Comparison of ENCODE assay signal across 20 cellular contexts in genomic region chr12:121934318-121934682, GRCh38.
"Had no signal": no experiment of that assay in that cellular context is flagged by ENCODE, and none has a peak within 500 bp of the region (broad histone marks: within the 10 kb centered on the region; RNA-seq: fewer than 3 reads in every experiment).

No MANE protein-coding gene starts in this region.

- H3K27ac Mint-ChIP-seq: activated CD4-positive, alpha-beta memory T cell treated with anti-CD3 and anti-CD28 coated beads, Interleukin-2, amount 10 ng/mL, durations not matched to agents 7 days and 5 days; activated CD4-positive, alpha-beta T cell treated with anti-CD3 and anti-CD28 coated beads for 36 hours; activated CD8-positive, alpha-beta memory T cell treated with anti-CD3 and anti-CD28 coated beads, Interleukin-2, amount 10 ng/mL, durations not matched to agents 7 days and 5 days; activated naive CD8-positive, alpha-beta T cell treated with anti-CD3 and anti-CD28 coated beads, Interleukin-2, amount 10 ng/mL, durations not matched to agents 7 days and 5 days; effector memory CD8-positive, alpha-beta T cell; stimulated activated naive CD8-positive, alpha-beta T cell treated with anti-CD3 and anti-CD28 coated beads, Interleukin-15, amount 100 ng/mL, for 72 hours; T-helper 2 cell treated with Interferon-gamma antibody and Interleukin-4, amounts not matched to agents 5 μg/mL and 100 μg/mL, for 36 hours; type B pancreatic cell; WTC11 had no signal

- H3K9me3 ChIP-seq: body of pancreas, lower lobe of right lung, suprapubic skin had no signal

- H3K36me3 Mint-ChIP-seq: activated CD8-positive, alpha-beta memory T cell treated with anti-CD3 and anti-CD28 coated beads, Interleukin-2, amount 10 ng/mL, durations not matched to agents 7 days and 5 days had no signal

- FAIRE-seq: TTC549 had no signal

- H3K27me3 Mint-ChIP-seq: activated CD4-positive, alpha-beta memory T cell treated with anti-CD3 and anti-CD28 coated beads, Interleukin-2, amount 10 ng/mL, durations not matched to agents 7 days and 5 days; activated CD4-positive, alpha-beta T cell treated with anti-CD3 and anti-CD28 coated beads for 36 hours; activated CD8-positive, alpha-beta memory T cell treated with anti-CD3 and anti-CD28 coated beads, Interleukin-2, amount 10 ng/mL, durations not matched to agents 7 days and 5 days; activated naive CD8-positive, alpha-beta T cell treated with anti-CD3 and anti-CD28 coated beads, Interleukin-2, amount 10 ng/mL, durations not matched to agents 7 days and 5 days; stimulated activated naive CD8-positive, alpha-beta T cell treated with anti-CD3 and anti-CD28 coated beads, Interleukin-15, amount 100 ng/mL, for 72 hours; type B pancreatic cell had no signal

- H3K4me1 ChIP-seq: body of pancreas, lower lobe of right lung, suprapubic skin had no signal

- DNase-seq: activated CD4-positive, alpha-beta memory T cell treated with anti-CD3 and anti-CD28 coated beads, Interleukin-2, amount 10 ng/mL, durations not matched to agents 7 days and 5 days; activated CD4-positive, alpha-beta T cell treated with anti-CD3 and anti-CD28 coated beads for 36 hours; activated CD8-positive, alpha-beta memory T cell treated with anti-CD3 and anti-CD28 coated beads, Interleukin-2, amount 10 ng/mL, durations not matched to agents 7 days and 5 days; activated naive CD8-positive, alpha-beta T cell treated with anti-CD3 and anti-CD28 coated beads, Interleukin-2, amount 10 ng/mL, durations not matched to agents 7 days and 5 days; amygdala; body of pancreas; dermis blood vessel endothelial cell; effector memory CD8-positive, alpha-beta T cell; glutamatergic neuron; hippocampal formation; nephron progenitor cell; stimulated activated CD4-positive, alpha-beta T cell treated with anti-CD3 and anti-CD28 coated beads, Interleukin-15, amount 100 ng/mL, for 24 hours; stimulated activated CD4-positive, alpha-beta T cell treated with anti-CD3 and anti-CD28 coated beads, Interleukin-4, amount 100 ng/mL, for 1 hour; stimulated activated naive CD8-positive, alpha-beta T cell treated with anti-CD3 and anti-CD28 coated beads, Interleukin-15, amount 100 ng/mL, for 72 hours had no signal

- H3K4me3 ChIP-seq: body of pancreas, lower lobe of right lung, suprapubic skin had no signal

- ATAC-seq: activated CD4-positive, alpha-beta T cell treated with anti-CD3 and anti-CD28 coated beads for 36 hours; activated CD8-positive, alpha-beta memory T cell treated with anti-CD3 and anti-CD28 coated beads, Interleukin-2, amount 10 ng/mL, durations not matched to agents 7 days and 5 days; body of pancreas; effector memory CD8-positive, alpha-beta T cell; stimulated activated naive CD8-positive, alpha-beta T cell treated with anti-CD3 and anti-CD28 coated beads, Interleukin-15, amount 100 ng/mL, for 72 hours had no signal

- H3K27ac ChIP-seq: body of pancreas, lower lobe of right lung, suprapubic skin had no signal

- H3K27me3 ChIP-seq: body of pancreas, suprapubic skin had no signal

- H3K36me3 ChIP-seq: lower lobe of right lung had no signal

- H3K9me3 Mint-ChIP-seq: activated CD4-positive, alpha-beta memory T cell treated with anti-CD3 and anti-CD28 coated beads, Interleukin-2, amount 10 ng/mL, durations not matched to agents 7 days and 5 days; activated naive CD8-positive, alpha-beta T cell treated with anti-CD3 and anti-CD28 coated beads, Interleukin-2, amount 10 ng/mL, durations not matched to agents 7 days and 5 days; effector memory CD8-positive, alpha-beta T cell; T-helper 2 cell treated with Interferon-gamma antibody and Interleukin-4, amounts not matched to agents 5 μg/mL and 100 μg/mL, for 36 hours; type B pancreatic cell had no signal

- H3K4me3 Mint-ChIP-seq: activated CD4-positive, alpha-beta memory T cell treated with anti-CD3 and anti-CD28 coated beads, Interleukin-2, amount 10 ng/mL, durations not matched to agents 7 days and 5 days; activated CD4-positive, alpha-beta T cell treated with anti-CD3 and anti-CD28 coated beads for 36 hours; activated CD8-positive, alpha-beta memory T cell treated with anti-CD3 and anti-CD28 coated beads, Interleukin-2, amount 10 ng/mL, durations not matched to agents 7 days and 5 days; activated naive CD8-positive, alpha-beta T cell treated with anti-CD3 and anti-CD28 coated beads, Interleukin-2, amount 10 ng/mL, durations not matched to agents 7 days and 5 days; effector memory CD8-positive, alpha-beta T cell; nephron progenitor cell; stimulated activated naive CD8-positive, alpha-beta T cell treated with anti-CD3 and anti-CD28 coated beads, Interleukin-15, amount 100 ng/mL, for 72 hours; T-helper 2 cell treated with Interferon-gamma antibody and Interleukin-4, amounts not matched to agents 5 μg/mL and 100 μg/mL, for 36 hours; type B pancreatic cell; WTC11 had no signal
